20 cellular contexts compared by ENCODE assay signal in the genomic region with DNA sequence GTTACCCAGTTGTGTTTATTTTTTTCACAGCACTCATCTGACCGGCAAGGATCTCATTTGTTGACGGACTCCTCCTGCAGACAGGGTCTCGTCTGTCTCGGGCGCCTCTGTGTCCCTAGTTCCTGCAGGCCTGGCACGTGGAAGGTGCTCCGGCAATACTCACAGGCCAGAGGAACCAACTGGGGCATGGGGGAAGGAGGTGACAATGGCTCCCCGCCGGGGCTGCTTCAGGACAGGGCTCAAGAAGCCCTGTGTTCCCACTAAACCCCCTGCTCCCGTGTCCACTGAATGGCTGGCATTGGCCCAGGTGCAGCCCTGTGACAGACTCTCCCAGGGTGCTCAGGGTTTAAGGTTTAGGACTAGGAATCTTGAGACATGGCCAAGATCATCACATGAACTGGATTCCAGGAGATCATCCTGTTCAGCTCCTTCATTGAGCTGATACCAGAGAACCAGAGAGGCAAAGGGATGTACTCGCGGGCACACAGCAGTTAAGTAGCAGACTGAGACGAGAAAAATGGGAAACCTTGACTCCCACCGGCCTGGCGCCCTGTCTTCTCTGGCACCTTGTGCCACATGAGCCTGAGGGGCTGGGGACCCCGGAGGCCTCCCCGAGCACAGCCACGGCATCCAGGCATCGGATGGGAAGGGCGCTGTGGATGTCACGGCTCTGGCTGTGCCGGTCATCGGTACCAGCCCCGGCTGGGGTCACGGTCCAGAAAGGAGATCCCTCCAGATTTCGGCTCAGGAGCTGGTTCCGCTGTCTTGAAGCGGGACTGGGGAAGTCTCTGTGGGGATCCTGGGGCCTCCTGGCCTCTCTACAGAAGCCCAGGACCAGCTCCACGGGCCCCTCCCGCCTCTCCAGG.
"Had no signal": no experiment of that assay in that cellular context is flagged by ENCODE, and none has a peak within 500 bp of the region (broad histone marks: within the 10 kb centered on the region; RNA-seq: fewer than 3 reads in every experiment).

No MANE protein-coding gene starts in this region.

- H3K27me3 Mint-ChIP-seq: memory B cell; naive thymus-derived CD4-positive, alpha-beta T cell; T-helper 17 cell had no signal

- H3K4me3 Mint-ChIP-seq: activated T-cell treated with anti-CD3 and anti-CD28 coated beads, Interleukin-2, amount 50 U/mL, for 72 hours; memory B cell; naive thymus-derived CD4-positive, alpha-beta T cell; T-helper 17 cell had no signal

- H3K4me3 ChIP-seq: adrenal gland, dorsolateral prefrontal cortex, tibial nerve, uterus had no signal

- H3K36me3 ChIP-seq: uterus had no signal

- H3K27ac ChIP-seq: adrenal gland, neutrophil, tibial nerve, uterus, VCaP had no signal

- H3K27ac Mint-ChIP-seq: activated T-cell treated with anti-CD3 and anti-CD28 coated beads, Interleukin-2, amount 50 U/mL, for 72 hours; memory B cell; T-helper 17 cell had no signal

- H3K27me3 ChIP-seq: adrenal gland, neutrophil, tibial nerve, uterus had no signal

- H3K9me3 ChIP-seq: adrenal gland, neutrophil, tibial nerve, uterus had no signal

- H3K4me1 Mint-ChIP-seq: memory B cell had no signal

- DNase-seq: activated CD4-positive, alpha-beta T cell treated with anti-CD3 and anti-CD28 coated beads for 1 hour; activated CD4-positive, alpha-beta T cell treated with anti-CD3 and anti-CD28 coated beads, Interleukin-2, amount 50 U/mL, for 4 hours; activated gamma-delta T cell treated with Interleukin-2 at 50 U/mL for 16 hours; activated T-cell treated with anti-CD3 and anti-CD28 coated beads, Interleukin-2, amount 50 U/mL, for 72 hours; adrenal gland; dorsolateral prefrontal cortex; foreskin melanocyte; hypothalamus; kidney; naive thymus-derived CD4-positive, alpha-beta T cell; stimulated activated CD4-positive, alpha-beta T cell treated with anti-CD3 and anti-CD28 coated beads, Interleukin-12 subunit alpha, Interleukin-12 subunit beta, amount 100 ng/mL, for 4 hours; stimulated activated CD4-positive, alpha-beta T cell treated with anti-CD3 and anti-CD28 coated beads, Interleukin-2, amount 100 ng/mL, for 24 hours; stimulated activated naive CD8-positive, alpha-beta T cell treated with anti-CD3 and anti-CD28 coated beads, Interleukin-15, Interleukin-2, amounts not matched to agents 100 U/mL and 50 U/mL, for 24 hours; T-helper 17 cell; uterus had no signal

- H3K36me3 Mint-ChIP-seq: activated naive CD4-positive, alpha-beta T cell treated with anti-CD3 and anti-CD28 coated beads, Interleukin-2, amount 50 U/mL, for 72 hours had no signal

- H3K9me3 Mint-ChIP-seq: activated naive CD4-positive, alpha-beta T cell treated with anti-CD3 and anti-CD28 coated beads, Interleukin-2, amount 50 U/mL, for 72 hours; activated T-cell treated with anti-CD3 and anti-CD28 coated beads, Interleukin-2, amount 50 U/mL, for 72 hours; memory B cell; naive thymus-derived CD4-positive, alpha-beta T cell had no signal

- ATAC-seq: activated naive CD4-positive, alpha-beta T cell treated with anti-CD3 and anti-CD28 coated beads, Interleukin-2, amount 50 U/mL, for 72 hours; activated T-cell treated with anti-CD3 and anti-CD28 coated beads, Interleukin-2, amount 50 U/mL, for 72 hours; naive thymus-derived CD4-positive, alpha-beta T cell; stimulated activated naive CD8-positive, alpha-beta T cell treated with anti-CD3 and anti-CD28 coated beads, Interleukin-15, Interleukin-2, amounts not matched to agents 100 U/mL and 50 U/mL, for 24 hours; T-helper 17 cell had no signal
